In genomic region chrX:149718757-149719156, GRCh38 we compare ENCODE assay signal across 1 cellular context.
TF ChIP-seq lines count a peak whose summit lies in the region.

No MANE protein-coding gene starts in this region.

TF ChIP-seq in HEK293, 187 proteins besides CTCF, POLR2A, EP300 and RAD21 (continued from another document):
- peak; percentile 81 for TF ChIP-seq PRDM10 (tag by site-specific recombination; IDR thresholded peaks at IDR 0.05)
- TF ChIP-seq ZNF155 (tag by site-specific recombination; IDR thresholded peaks at IDR 0.05), result no peak
- no peak for TF ChIP-seq OSR2 (tag by site-specific recombination; IDR thresholded peaks at IDR 0.05)
- TF ChIP-seq ZNF184 (tag by site-specific recombination; IDR thresholded peaks at IDR 0.05), result no peak
- TF ChIP-seq BCL11A (tag by site-specific recombination; IDR thresholded peaks at IDR 0.05; ENCODE audit: low read depth), result no peak
- no peak for TF ChIP-seq ZNF223 (tag by site-specific recombination; IDR thresholded peaks at IDR 0.05)
